In the genomic region with DNA sequence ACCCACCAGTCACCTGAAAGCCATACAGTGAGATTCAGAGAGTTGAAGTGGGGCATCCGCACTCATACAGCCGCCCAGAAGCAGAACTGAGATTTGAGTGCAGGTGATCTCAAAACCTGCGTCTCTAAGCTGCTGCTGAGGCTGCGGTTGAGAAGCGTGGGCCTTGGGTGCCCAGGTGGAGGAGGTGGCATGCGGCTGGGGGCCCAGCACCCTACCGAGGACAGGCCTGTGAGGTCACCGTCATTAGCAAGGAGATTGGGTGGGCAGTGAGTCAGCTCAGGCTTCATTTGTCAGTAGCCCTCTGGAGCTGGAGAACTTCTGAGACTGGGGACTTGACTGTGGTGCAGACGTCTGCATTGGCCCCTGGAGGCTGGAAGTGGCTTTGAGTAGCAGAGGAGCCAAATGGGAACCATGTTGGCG, we compare ENCODE assay signal across 10 cellular contexts. TPM values are rescaled to one million over a fixed set of nuclear protein-coding genes. Genes with fewer than 3 reads are reported as not detected.
A peak's percentile ranks its signal among the peaks of the same experiment; 100 is the strongest.
DNase-seq lines count a peak whose midpoint lies in the region; ATAC-seq and TF ChIP-seq lines count a peak whose summit lies in the region.
"Had no signal": no experiment of that assay in that cellular context is flagged by ENCODE, and none has a peak within 500 bp of the region (broad histone marks: within the 10 kb centered on the region; RNA-seq: fewer than 3 reads in every experiment).

No MANE protein-coding gene starts in this region.

- H3K4me1 ChIP-seq in psoas muscle, result peaks cover 90% of the 10 kb centered on the region
- peaks cover 91 to 100% of the 10 kb centered on the region in 2 donors for H3K4me1 ChIP-seq in thyroid gland

- H3K27ac ChIP-seq in psoas muscle, result no peak overlapping the region
- peak overlapping the region in 1 of 3 donors; percentile 93 for H3K27ac ChIP-seq in thyroid gland

- no peak overlapping the region for H3K4me3 Mint-ChIP-seq in T-helper 17 cell
- H3K4me3 Mint-ChIP-seq in activated T-cell treated with anti-CD3 and anti-CD28 coated beads, Interleukin-2, amount 50 U/mL, for 4 hours, result no peak overlapping the region
- H3K4me3 Mint-ChIP-seq: activated CD4-positive, alpha-beta memory T cell treated with anti-CD3 and anti-CD28 coated beads, Interleukin-2, amount 10 ng/mL, durations not matched to agents 7 days and 5 days had no signal

- DNase-seq in GM12864 (ENCODE audit: low read depth) (peak; percentile 52), T-helper 17 cell (no peak), psoas muscle (no peak), occipital lobe (lab: John Stamatoyannopoulos, UW) (no peak), thyroid gland (no peak)
- no peak for DNase-seq in activated T-cell treated with anti-CD3 and anti-CD28 coated beads, Interleukin-2, amount 50 U/mL, for 4 hours
- DNase-seq: activated CD4-positive, alpha-beta memory T cell treated with anti-CD3 and anti-CD28 coated beads, Interleukin-2, amount 10 ng/mL, durations not matched to agents 7 days and 5 days; stimulated activated naive CD8-positive, alpha-beta T cell treated with anti-CD3 and anti-CD28 coated beads, Interleukin-15, Interleukin-2, amounts not matched to agents 100 U/mL and 50 U/mL, for 24 hours had no signal

- intact Hi-C loops in psoas muscle (cut with DNase I), result no loop called here
- intact Hi-C loops in thyroid gland (cut with DNase I), result no loop called here

- 88 to 93% (median 89%) methylated on average over 10 of the region's 10 CpGs for WGBS in psoas muscle, 3 donors
- 71 to 85% methylated on average over 8 to 9 of the region's 10 CpGs for WGBS in thyroid gland, 2 donors

- peak overlapping the region; percentile 66 for H3K27ac Mint-ChIP-seq in T-helper 17 cell
- H3K27ac Mint-ChIP-seq: activated CD4-positive, alpha-beta memory T cell treated with anti-CD3 and anti-CD28 coated beads, Interleukin-2, amount 10 ng/mL, durations not matched to agents 7 days and 5 days had no signal

- no peak for TF ChIP-seq POLR2A in thyroid gland (IDR thresholded peaks at IDR 0.05)

- no peaks in the 10 kb centered on the region for H3K9me3 ChIP-seq in T-helper 17 cell (ENCODE audit: control insufficient read depth, low read length, poor library complexity, severe bottlenecking)
- H3K9me3 ChIP-seq in psoas muscle, result no peaks in the 10 kb centered on the region
- H3K9me3 ChIP-seq in thyroid gland, result no peaks in the 10 kb centered on the region

- H3K36me3 ChIP-seq in psoas muscle (ENCODE audit: insufficient read depth in 1 of 2, low read depth in 1 of 2) (no peaks in the 10 kb centered on the region), thyroid gland (peaks cover 0 to 4% of the 10 kb centered on the region in 2 donors)

- peak; percentile 76 for ATAC-seq in GM19455 (IDR thresholded peaks at IDR 0.05; ENCODE audit: unreplicated experiment)
- ATAC-seq in HG03045 (IDR thresholded peaks at IDR 0.05; ENCODE audit: unreplicated experiment), result peak; percentile 65
- ATAC-seq in T-helper 17 cell, result peak; percentile 52
- no peak for ATAC-seq in psoas muscle
- ATAC-seq in activated T-cell treated with anti-CD3 and anti-CD28 coated beads, Interleukin-2, amount 50 U/mL, for 4 hours, result no peak
- ATAC-seq: stimulated activated naive CD8-positive, alpha-beta T cell treated with anti-CD3 and anti-CD28 coated beads, Interleukin-15, Interleukin-2, amounts not matched to agents 100 U/mL and 50 U/mL, for 24 hours had no signal

- no peak for TF ChIP-seq CTCF in GM12864 (IDR thresholded peaks at IDR 0.05; ENCODE audit: low read depth, low read length, missing control alignments)
- no peak for TF ChIP-seq CTCF in psoas muscle (IDR thresholded peaks at IDR 0.05)
- no peak for TF ChIP-seq CTCF in thyroid gland (IDR thresholded peaks at IDR 0.05)

- no peaks in the 10 kb centered on the region for H3K36me3 Mint-ChIP-seq in T-helper 17 cell (ENCODE audit: low read depth)
- H3K36me3 Mint-ChIP-seq in activated T-cell treated with anti-CD3 and anti-CD28 coated beads, Interleukin-2, amount 50 U/mL, for 4 hours (ENCODE audit: insufficient read depth), result no peaks in the 10 kb centered on the region

- H3K27me3 Mint-ChIP-seq in T-helper 17 cell, result no peaks in the 10 kb centered on the region
- H3K27me3 Mint-ChIP-seq in activated T-cell treated with anti-CD3 and anti-CD28 coated beads, Interleukin-2, amount 50 U/mL, for 4 hours (ENCODE audit: low read depth), result no peaks in the 10 kb centered on the region
- H3K27me3 Mint-ChIP-seq: activated CD4-positive, alpha-beta memory T cell treated with anti-CD3 and anti-CD28 coated beads, Interleukin-2, amount 10 ng/mL, durations not matched to agents 7 days and 5 days had no signal

- H3K9me3 Mint-ChIP-seq in activated T-cell treated with anti-CD3 and anti-CD28 coated beads, Interleukin-2, amount 50 U/mL, for 4 hours, result no peaks in the 10 kb centered on the region
- H3K9me3 Mint-ChIP-seq: activated CD4-positive, alpha-beta memory T cell treated with anti-CD3 and anti-CD28 coated beads, Interleukin-2, amount 10 ng/mL, durations not matched to agents 7 days and 5 days had no signal

- H3K27me3 ChIP-seq in psoas muscle (ENCODE audit: insufficient read depth in 3 of 3, low read length in 2 of 3), result no peaks in the 10 kb centered on the region
- H3K27me3 ChIP-seq in thyroid gland, result no peaks in the 10 kb centered on the region

- peaks cover 50% of the 10 kb centered on the region for H3K4me1 Mint-ChIP-seq in T-helper 17 cell
- peaks cover 59% of the 10 kb centered on the region for H3K4me1 Mint-ChIP-seq in activated T-cell treated with anti-CD3 and anti-CD28 coated beads, Interleukin-2, amount 50 U/mL, for 4 hours (ENCODE audit: low read depth)

- H3K4me3 ChIP-seq in GM12864 (ENCODE audit: low read depth, low read length) (no peak overlapping the region), psoas muscle (no peak overlapping the region), thyroid gland (replicated peaks in 1 of 3) (no peak overlapping the region)

RNA-seq across cellular contexts. Expression of a gene that starts 29.8 kb away (rescaled TPM):
- total RNA-seq in T-helper 17 cell, result 10 to 100 TPM; 30.0 to 34.0 TPM
- total RNA-seq in psoas muscle, result 10 to 100 TPM; 30.0 to 37.6 (median 35.4) TPM
- 10 to 100 TPM; 10.4 to 24.3 (median 22.0) TPM for polyA plus RNA-seq in psoas muscle
- 29.5 TPM for total RNA-seq in occipital lobe
- total RNA-seq in activated T-cell treated with anti-CD3 and anti-CD28 coated beads, Interleukin-2, amount 50 U/mL, for 4 hours, result 10 to 100 TPM; 17.7 to 21.0 (median 18.0) TPM
- total RNA-seq in thyroid gland, result 100 to 1,000 TPM in 2 of 4 donors, 10 to 100 TPM in 2; 59.9 to 128 (median 94.4) TPM

Comparison
In these comparisons a context has a peak if more than half of its experiments do, and no peak if none do; other contexts are left out.
1. ATAC-seq: peak in GM19455 (single experiment), HG03045 (single experiment) and T-helper 17 cell (single experiment); none in psoas muscle (0 of 4) and activated T-cell treated with anti-CD3 and anti-CD28 coated beads, Interleukin-2, amount 50 U/mL, for 4 hours (0 of 2).